13 cellular contexts compared by ENCODE assay signal in the genomic region with DNA sequence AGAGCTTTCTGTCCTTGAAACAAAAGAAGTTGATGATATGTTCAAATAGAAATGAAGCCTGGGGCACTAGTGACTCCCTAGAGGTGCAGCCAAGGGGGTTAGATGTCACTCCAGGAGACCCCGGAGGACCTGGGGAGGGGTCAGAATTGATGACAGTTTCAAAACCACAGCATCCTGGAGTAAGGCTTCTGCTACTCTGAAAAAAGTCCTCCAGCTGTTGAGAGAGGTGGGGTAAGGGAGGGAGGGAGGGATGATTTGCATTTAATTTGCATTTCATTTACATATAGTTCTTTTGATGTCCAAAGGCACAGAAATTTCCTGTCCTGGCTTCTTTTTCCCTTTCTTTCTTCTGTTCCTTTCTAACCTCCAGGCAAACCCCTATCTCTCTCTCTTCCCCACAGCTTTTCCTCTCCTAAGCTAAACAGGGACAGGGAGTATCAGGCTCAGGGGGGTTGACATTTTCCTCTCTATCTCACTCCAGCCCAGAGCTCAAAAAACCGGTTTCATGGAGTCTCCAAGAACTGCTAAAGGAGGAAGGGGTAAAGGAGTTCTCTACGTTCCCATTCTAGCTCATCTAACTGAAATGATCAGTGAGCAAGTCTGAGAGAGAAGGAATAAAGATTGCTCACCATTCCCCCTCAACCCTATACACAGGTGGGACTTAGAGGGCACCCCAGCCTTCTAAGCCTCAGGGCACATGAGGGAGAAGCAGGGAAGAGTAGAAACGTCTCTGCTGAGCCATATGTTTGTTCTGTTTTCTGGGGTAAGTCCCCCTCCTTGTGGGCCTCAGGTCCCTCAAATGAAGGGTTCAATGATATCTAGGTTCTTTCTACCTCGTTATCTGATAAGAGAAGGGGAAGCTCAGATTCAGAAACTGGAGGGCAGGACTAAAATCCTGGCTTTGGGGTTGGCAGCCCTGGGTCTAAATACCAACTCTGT. TPM values are rescaled to one million over a fixed set of nuclear protein-coding genes. Genes with fewer than 3 reads are reported as not detected.
DNase-seq lines count a peak whose midpoint lies in the region; ATAC-seq, FAIRE-seq and TF ChIP-seq lines count a peak whose summit lies in the region.
"Had no signal": no experiment of that assay in that cellular context is flagged by ENCODE, and none has a peak within 500 bp of the region (broad histone marks: within the 10 kb centered on the region; RNA-seq: fewer than 3 reads in every experiment).

No MANE protein-coding gene starts in this region.

- no peaks in the 10 kb centered on the region; a peak in 1 of 5 replicates for H3K9me3 Mint-ChIP-seq in H9
- H3K9me3 Mint-ChIP-seq: stimulated activated effector memory CD8-positive, alpha-beta T cell treated with anti-CD3 and anti-CD28 coated beads, Interleukin-12 subunit alpha, Interleukin-12 subunit beta, amount 100 ng/mL, for 72 hours had no signal

- ATAC-seq in esophagus mucosa (peak; percentile 23), GM21381 (IDR thresholded peaks at IDR 0.05; ENCODE audit: unreplicated experiment) (no peak)
- ATAC-seq: stimulated activated effector memory CD8-positive, alpha-beta T cell treated with anti-CD3 and anti-CD28 coated beads, Interleukin-12 subunit alpha, Interleukin-12 subunit beta, amount 100 ng/mL, for 72 hours had no signal

- no peak overlapping the region for H3K56ac ChIP-seq in H9 (ENCODE audit: insufficient read length, low read depth, low read length)

- H2BK120ac ChIP-seq in H9 (ENCODE audit: low read depth, low read length, poor library complexity, severe bottlenecking): no peak overlapping the region

- H3K4ac ChIP-seq in H9 (ENCODE audit: low read depth, low read length): no peak overlapping the region

- DNase-seq in H9: peak; percentile 80
- peak; percentile 4 for DNase-seq in RCC 7860 (ENCODE audit: low spot score)
- no peak for DNase-seq in NCI-H2029 treated with DMSO at 0.1 percent for 48 hours (lab: John Stamatoyannopoulos, UW)
- no peak for DNase-seq in germinal center (ENCODE audit: low spot score)
- DNase-seq in stimulated activated CD4-positive, alpha-beta T cell treated with anti-CD3 and anti-CD28 coated beads, Interleukin-4, amount 100 ng/mL, for 24 hours: no peak
- DNase-seq: NCI-H446 treated with DMSO at 0.1 percent for 48 hours; stimulated activated CD4-positive, alpha-beta T cell treated with anti-CD3 and anti-CD28 coated beads, Interleukin-15, amount 100 ng/mL, for 24 hours; T-helper 2 cell had no signal

- H4K8ac ChIP-seq in H9 (replicated peaks; ENCODE audit: insufficient read length, low read depth, low read length): no peak overlapping the region

- H2BK20ac ChIP-seq in H9 (ENCODE audit: low read depth, low read length, poor library complexity, severe bottlenecking): no peak overlapping the region

- H3K36me3 Mint-ChIP-seq in H9 (ENCODE audit: insufficient read depth in 1 of 3, low read depth in 3 of 3): no peaks in the 10 kb centered on the region
- H3K36me3 Mint-ChIP-seq: stimulated activated effector memory CD8-positive, alpha-beta T cell treated with anti-CD3 and anti-CD28 coated beads, Interleukin-12 subunit alpha, Interleukin-12 subunit beta, amount 100 ng/mL, for 72 hours had no signal

- TF ChIP-seq CTCF in C4-2B (conservative IDR thresholded peaks at IDR 0.05) (no peak), H9 (conservative IDR thresholded peaks at IDR 0.05) (no peak)

- H3K27me3 ChIP-seq in H9 (ENCODE audit: insufficient read depth, low read length): peaks cover 2% of the 10 kb centered on the region; the same call in 1 of the 2 replicates

- no peak overlapping the region for H2AFZ ChIP-seq in H9 (ENCODE audit: low read length)

- H3K79me2 ChIP-seq in H9 (ENCODE audit: insufficient read depth, low read length): no peaks in the 10 kb centered on the region

- FAIRE-seq in RCC 7860 (lab: Jason Lieb, UNC): no peak
- FAIRE-seq: islet of Langerhans had no signal

- peak overlapping the region; percentile 81 to 99 (median 98); a peak in 5 of 7 replicates for H3K27ac Mint-ChIP-seq in H9
- H3K27ac Mint-ChIP-seq: stimulated activated effector memory CD8-positive, alpha-beta T cell treated with anti-CD3 and anti-CD28 coated beads, Interleukin-12 subunit alpha, Interleukin-12 subunit beta, amount 100 ng/mL, for 72 hours had no signal

- no peak overlapping the region for H3T11ph ChIP-seq in H9 (ENCODE audit: low read length)

- H2AK5ac ChIP-seq in H9 (ENCODE audit: insufficient read length, low read length): no peak overlapping the region

- no peak overlapping the region for H4K91ac ChIP-seq in H9 (ENCODE audit: insufficient read length, low read depth, low read length)

- no peak overlapping the region for H4K5ac ChIP-seq in H9 (ENCODE audit: insufficient read length, low read depth, low read length)

- H3K23ac ChIP-seq in H9 (ENCODE audit: insufficient read length, low read depth, low read length): no peak overlapping the region

- no peak overlapping the region for H3K18ac ChIP-seq in H9 (ENCODE audit: insufficient read length, low read depth, low read length)

- no peak overlapping the region for H3K4me2 ChIP-seq in H9 (ENCODE audit: insufficient read depth, insufficient read length, low read length)

- peaks cover 21 to 33% of the 10 kb centered on the region in 2 experiments for H3K4me1 Mint-ChIP-seq in H9
- H3K4me1 Mint-ChIP-seq: stimulated activated effector memory CD8-positive, alpha-beta T cell treated with anti-CD3 and anti-CD28 coated beads, Interleukin-12 subunit alpha, Interleukin-12 subunit beta, amount 100 ng/mL, for 72 hours had no signal

- no peak overlapping the region for H2BK15ac ChIP-seq in H9 (ENCODE audit: low read depth, low read length)

- no peaks in the 10 kb centered on the region for H3K9me3 ChIP-seq in H9 (ENCODE audit: control insufficient read depth, low read depth, low read length)

- peaks cover 6% of the 10 kb centered on the region for H3K23me2 ChIP-seq in H9 (ENCODE audit: insufficient read length, low read depth, low read length, poor library complexity, severe bottlenecking)

- no peak overlapping the region for H3K4me3 Mint-ChIP-seq in H9
- H3K4me3 Mint-ChIP-seq: stimulated activated effector memory CD8-positive, alpha-beta T cell treated with anti-CD3 and anti-CD28 coated beads, Interleukin-12 subunit alpha, Interleukin-12 subunit beta, amount 100 ng/mL, for 72 hours had no signal

- no peaks in the 10 kb centered on the region for H3K79me1 ChIP-seq in H9 (ENCODE audit: insufficient read depth, low read depth, low read length, poor library complexity, severe bottlenecking)

- H3K4me1 ChIP-seq in H9 (ENCODE audit: insufficient read depth, low read length): no peaks in the 10 kb centered on the region

- H3K14ac ChIP-seq in H9 (ENCODE audit: insufficient read depth, low read length): no peak overlapping the region

- no peak overlapping the region for H2BK12ac ChIP-seq in H9 (ENCODE audit: insufficient read length, low read depth, low read length)

- peaks cover 83% of the 10 kb centered on the region for H3K27me3 Mint-ChIP-seq in H9 (ENCODE audit: low read depth)

- no peak overlapping the region for H3K9ac ChIP-seq in H9 (ENCODE audit: extremely low read depth, insufficient read length, low read length)

- H2BK5ac ChIP-seq in H9 (ENCODE audit: insufficient read length, low read length): no peak overlapping the region

- H4K20me1 ChIP-seq in H9 (ENCODE audit: control insufficient read depth, insufficient read depth, insufficient read length): no peaks in the 10 kb centered on the region

- WGBS in H9 (ENCODE audit: extremely low coverage, insufficient read length, low lambda C conversion rate): no CpG with 5 or more reads among the region's 5 CpGs

- H3K27ac ChIP-seq in C4-2B: peak overlapping the region; percentile 17
- H3K27ac ChIP-seq in H9 (ENCODE audit: insufficient read length, low read depth, low read length): no peak overlapping the region

RNA-seq across cellular contexts. Expression of a gene that starts 3.5 kb away (rescaled TPM):
- total RNA-seq in H9 (2021): 1.1 and 1.3 TPM in 2 replicates
- total RNA-seq in esophagus mucosa: 3.2 TPM

RNA-seq across cellular contexts. Expression of a gene that starts 25.6 kb away (rescaled TPM):
- total RNA-seq in H9 (2021) (1.1 and 1.6 TPM in 2 replicates), esophagus mucosa (9.0 TPM)

Comparison
In these comparisons a context has a peak if more than half of its experiments do, and no peak if none do; other contexts are left out.
1. DNase-seq: peak in H9 (single experiment) and RCC 7860 (single experiment); none in NCI-H2029 treated with DMSO at 0.1 percent for 48 hours (single experiment), germinal center (single experiment) and stimulated activated CD4-positive, alpha-beta T cell treated with anti-CD3 and anti-CD28 coated beads, Interleukin-4, amount 100 ng/mL, for 24 hours (single experiment).